12 cellular contexts compared by ENCODE assay signal in genomic region chr17:50123649-50124349, GRCh38. TPM values are rescaled to one million over a fixed set of nuclear protein-coding genes. Genes with fewer than 3 reads are reported as not detected.
DNase-seq lines count a peak whose midpoint lies in the region; ATAC-seq and TF ChIP-seq lines count a peak whose summit lies in the region.
"Had no signal": no experiment of that assay in that cellular context is flagged by ENCODE, and none has a peak within 500 bp of the region (broad histone marks: within the 10 kb centered on the region; RNA-seq: fewer than 3 reads in every experiment).

No MANE protein-coding gene starts in this region.

- ATAC-seq in GM21381 (IDR thresholded peaks at IDR 0.05; ENCODE audit: unreplicated experiment), result no peak

- no peak overlapping the region for H3K4me3 ChIP-seq in fibroblast of villous mesenchyme (ENCODE audit: low read depth, low read length)

- no peaks in the 10 kb centered on the region for H3K9me3 Mint-ChIP-seq in neural crest cell
- H3K9me3 Mint-ChIP-seq: activated CD4-positive, alpha-beta memory T cell treated with anti-CD3 and anti-CD28 coated beads, Interleukin-2, amount 10 ng/mL, durations not matched to agents 7 days and 5 days had no signal

- peaks cover 56% of the 10 kb centered on the region for H3K4me1 Mint-ChIP-seq in neural crest cell

- TF ChIP-seq CTCF in fibroblast of villous mesenchyme (IDR thresholded peaks at IDR 0.05; ENCODE audit: insufficient read depth, low read depth, low read length) (no peak), neural crest cell (conservative IDR thresholded peaks at IDR 0.05) (no peak)

- H3K4me3 Mint-ChIP-seq in neural crest cell, result peak overlapping the region; percentile 47
- H3K4me3 Mint-ChIP-seq: activated CD4-positive, alpha-beta memory T cell treated with anti-CD3 and anti-CD28 coated beads, Interleukin-2, amount 10 ng/mL, durations not matched to agents 7 days and 5 days had no signal

- peak overlapping the region; percentile 39 for H3K27ac Mint-ChIP-seq in neural crest cell (ENCODE audit: unreplicated experiment)
- H3K27ac Mint-ChIP-seq: activated CD4-positive, alpha-beta memory T cell treated with anti-CD3 and anti-CD28 coated beads, Interleukin-2, amount 10 ng/mL, durations not matched to agents 7 days and 5 days had no signal

- peak; percentile 81 for DNase-seq in DMS153 (lab: John Stamatoyannopoulos, UW)
- DNase-seq in NCI-H2227 treated with DMSO at 0.1 percent for 48 hours (lab: John Stamatoyannopoulos, UW), result peak; percentile 10
- peak; percentile 50 for DNase-seq in fibroblast of villous mesenchyme (ENCODE audit: low read depth)
- no peak for DNase-seq in neural crest cell (ENCODE audit: low read depth, low spot score)
- no peak for DNase-seq in stimulated activated naive CD4-positive, alpha-beta T cell (lab: John Stamatoyannopoulos, UW)
- DNase-seq in activated CD8-positive, alpha-beta memory T cell treated with anti-CD3 and anti-CD28 coated beads, Interleukin-2, amount 50 U/mL, for 4 hours, result no peak
- DNase-seq in SHP77 treated with DMSO at 0.1 percent for 48 hours (lab: John Stamatoyannopoulos, UW), result no peak
- DNase-seq: activated CD4-positive, alpha-beta memory T cell treated with anti-CD3 and anti-CD28 coated beads, Interleukin-2, amount 10 ng/mL, durations not matched to agents 7 days and 5 days; DMS79 treated with DMSO at 0.1 percent for 48 hours; Karpas-422; RPMI8226 had no signal

- H3K27me3 Mint-ChIP-seq in neural crest cell (ENCODE audit: low read depth), result peaks cover 4% of the 10 kb centered on the region

- no peaks in the 10 kb centered on the region for H3K36me3 Mint-ChIP-seq in neural crest cell (ENCODE audit: low read depth)

RNA-seq across cellular contexts. Expression of gene SAMD14, which starts 6.2 kb away (rescaled TPM):
- 4.7 and 5.8 TPM in 2 replicates for total RNA-seq in fibroblast of villous mesenchyme
- 26.1 and 28.7 TPM in 2 replicates for total RNA-seq in neural crest cell

RNA-seq across cellular contexts. Expression of gene PPP1R9B, which starts 26.7 kb away (rescaled TPM):
- 38.7 and 47.1 TPM in 2 replicates for total RNA-seq in fibroblast of villous mesenchyme
- total RNA-seq in neural crest cell, result 67.1 and 68.8 TPM in 2 replicates

RNA-seq across cellular contexts. Expression of gene PDK2, which starts 28.6 kb away (rescaled TPM):
- total RNA-seq in fibroblast of villous mesenchyme, result 20.3 and 20.6 TPM in 2 replicates
- 21.6 and 24.6 TPM in 2 replicates for total RNA-seq in neural crest cell

RNA-seq across cellular contexts. Expression of gene SGCA, which starts 42.0 kb away (rescaled TPM):
- total RNA-seq in fibroblast of villous mesenchyme, result 0.32 TPM in 1 of 2 replicates, not detected in the other
- total RNA-seq in neural crest cell, result not detected in 2 replicates

Comparison
In these comparisons a context has a peak if more than half of its experiments do, and no peak if none do; other contexts are left out.
1. DNase-seq: peak in DMS153 (single experiment), NCI-H2227 treated with DMSO at 0.1 percent for 48 hours (single experiment) and fibroblast of villous mesenchyme (single experiment); none in neural crest cell (single experiment), stimulated activated naive CD4-positive, alpha-beta T cell (0 of 6), activated CD8-positive, alpha-beta memory T cell treated with anti-CD3 and anti-CD28 coated beads, Interleukin-2, amount 50 U/mL, for 4 hours (single experiment) and SHP77 treated with DMSO at 0.1 percent for 48 hours (single experiment).